1 cellular context compared by ENCODE assay signal in the genomic region with DNA sequence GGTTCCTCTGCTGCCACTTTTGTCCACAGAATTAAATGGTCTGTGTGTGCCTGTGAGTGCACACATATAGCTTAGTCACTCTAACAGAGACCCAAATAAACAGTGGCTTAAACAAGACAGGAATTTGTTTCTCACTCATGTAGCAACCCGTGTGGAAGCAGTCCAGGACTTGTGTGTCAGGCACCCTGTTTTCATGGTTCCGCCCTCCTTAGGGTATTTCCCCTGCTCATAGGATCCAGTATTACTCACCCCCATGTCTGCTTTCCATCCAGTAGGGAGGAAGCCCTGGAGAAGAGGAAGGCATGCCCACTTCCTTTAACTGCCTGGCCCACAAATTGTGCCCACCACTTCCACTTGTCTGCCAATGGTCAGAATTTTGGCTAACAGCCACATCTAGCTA.
TF ChIP-seq lines count a peak whose summit lies in the region.

No MANE protein-coding gene starts in this region.

TF ChIP-seq in HepG2, 621 proteins besides CTCF, POLR2A, EP300 and RAD21 (continued from another document):
- TF ChIP-seq, protein P1, sequence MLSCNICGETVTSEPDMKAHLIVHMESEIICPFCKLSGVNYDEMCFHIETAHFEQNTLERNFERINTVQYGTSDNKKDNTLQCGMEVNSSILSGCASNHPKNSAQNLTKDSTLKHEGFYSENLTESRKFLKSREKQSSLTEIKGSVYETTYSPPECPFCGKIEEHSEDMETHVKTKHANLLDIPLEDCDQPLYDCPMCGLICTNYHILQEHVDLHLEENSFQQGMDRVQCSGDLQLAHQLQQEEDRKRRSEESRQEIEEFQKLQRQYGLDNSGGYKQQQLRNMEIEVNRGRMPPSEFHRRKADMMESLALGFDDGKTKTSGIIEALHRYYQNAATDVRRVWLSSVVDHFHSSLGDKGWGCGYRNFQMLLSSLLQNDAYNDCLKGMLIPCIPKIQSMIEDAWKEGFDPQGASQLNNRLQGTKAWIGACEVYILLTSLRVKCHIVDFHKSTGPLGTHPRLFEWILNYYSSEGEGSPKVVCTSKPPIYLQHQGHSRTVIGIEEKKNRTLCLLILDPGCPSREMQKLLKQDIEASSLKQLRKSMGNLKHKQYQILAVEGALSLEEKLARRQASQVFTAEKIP (CRISPR knock-in tag; IDR thresholded peaks at IDR 0.05; ENCODE audit: borderline replicate concordance), result no peak
- no peak for TF ChIP-seq ATM (IDR thresholded peaks at IDR 0.05; ENCODE audit: borderline replicate concordance)
- TF ChIP-seq TGIF2 (CRISPR knock-in tag; IDR thresholded peaks at IDR 0.05), result no peak
- TF ChIP-seq, protein P2, sequence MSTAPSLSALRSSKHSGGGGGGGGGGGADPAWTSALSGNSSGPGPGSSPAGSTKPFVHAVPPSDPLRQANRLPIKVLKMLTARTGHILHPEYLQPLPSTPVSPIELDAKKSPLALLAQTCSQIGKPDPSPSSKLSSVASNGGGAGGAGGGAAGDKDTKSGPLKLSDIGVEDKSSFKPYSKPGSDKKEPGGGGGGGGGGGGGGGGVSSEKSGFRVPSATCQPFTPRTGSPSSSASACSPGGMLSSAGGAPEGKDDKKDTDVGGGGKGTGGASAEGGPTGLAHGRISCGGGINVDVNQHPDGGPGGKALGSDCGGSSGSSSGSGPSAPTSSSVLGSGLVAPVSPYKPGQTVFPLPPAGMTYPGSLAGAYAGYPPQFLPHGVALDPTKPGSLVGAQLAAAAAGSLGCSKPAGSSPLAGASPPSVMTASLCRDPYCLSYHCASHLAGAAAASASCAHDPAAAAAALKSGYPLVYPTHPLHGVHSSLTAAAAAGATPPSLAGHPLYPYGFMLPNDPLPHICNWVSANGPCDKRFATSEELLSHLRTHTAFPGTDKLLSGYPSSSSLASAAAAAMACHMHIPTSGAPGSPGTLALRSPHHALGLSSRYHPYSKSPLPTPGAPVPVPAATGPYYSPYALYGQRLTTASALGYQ (CRISPR knock-in tag; IDR thresholded peaks at IDR 0.05), result no peak
- TF ChIP-seq, protein P3, sequence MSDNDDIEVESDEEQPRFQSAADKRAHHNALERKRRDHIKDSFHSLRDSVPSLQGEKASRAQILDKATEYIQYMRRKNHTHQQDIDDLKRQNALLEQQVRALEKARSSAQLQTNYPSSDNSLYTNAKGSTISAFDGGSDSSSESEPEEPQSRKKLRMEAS (IDR thresholded peaks at IDR 0.05), result no peak
- TF ChIP-seq RXRB (CRISPR knock-in tag; IDR thresholded peaks at IDR 0.05; ENCODE audit: borderline replicate concordance), result no peak
- no peak for TF ChIP-seq NCOA1 (CRISPR knock-in tag; IDR thresholded peaks at IDR 0.05)
- no peak for TF ChIP-seq SNAI1 (CRISPR knock-in tag; IDR thresholded peaks at IDR 0.05; ENCODE audit: borderline replicate concordance)
- TF ChIP-seq, protein P4, sequence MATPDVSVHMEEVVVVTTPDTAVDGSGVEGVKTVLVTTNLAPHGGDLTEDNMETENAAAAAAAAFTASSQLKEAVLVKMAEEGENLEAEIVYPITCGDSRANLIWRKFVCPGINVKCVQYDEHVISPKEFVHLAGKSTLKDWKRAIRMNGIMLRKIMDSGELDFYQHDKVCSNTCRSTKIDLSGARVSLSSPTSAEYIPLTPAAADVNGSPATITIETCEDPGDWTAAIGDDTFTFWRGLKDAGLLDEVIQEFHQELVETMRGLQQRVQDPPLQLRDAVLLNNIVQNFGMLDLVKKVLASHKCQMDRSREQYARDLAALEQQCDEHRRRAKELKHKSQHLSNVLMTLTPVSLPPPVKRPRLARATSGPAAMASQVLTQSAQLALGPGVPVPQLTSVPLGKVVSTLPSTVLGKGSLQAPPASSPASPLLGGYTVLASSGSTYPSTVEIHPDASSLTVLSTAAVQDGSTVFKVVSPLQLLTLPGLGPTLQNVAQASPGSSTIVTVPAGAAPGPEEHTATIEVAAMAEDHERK (CRISPR knock-in tag; IDR thresholded peaks at IDR 0.05; ENCODE audit: low read depth), result no peak
- TF ChIP-seq SMAD9 (CRISPR knock-in tag; IDR thresholded peaks at IDR 0.05), result no peak
TF ChIP-seq in HepG2: peak in this region for 0.
